ENCODE assay signal across 2 cellular contexts in genomic region chr20:58405504-58406291, GRCh38.
TF ChIP-seq lines count a peak whose summit lies in the region.

No MANE protein-coding gene starts in this region.

TF ChIP-seq in HEK293, 187 proteins besides CTCF, POLR2A, EP300 and RAD21 (continues in another document):
- TF ChIP-seq ZNF26 (tag by site-specific recombination; IDR thresholded peaks at IDR 0.05) (no peak), ZNF501 (tag by site-specific recombination; IDR thresholded peaks at IDR 0.05) (no peak), ZBTB17 (tag by site-specific recombination; IDR thresholded peaks at IDR 0.05) (peak; percentile 58), SCRT2 (tag by site-specific recombination; IDR thresholded peaks at IDR 0.05) (no peak), ZBTB7A (tag by site-specific recombination; IDR thresholded peaks at IDR 0.05; ENCODE audit: low read depth) (no peak), PRDM10 (tag by site-specific recombination; IDR thresholded peaks at IDR 0.05) (peak; percentile 50), ZNF426 (tag by site-specific recombination; IDR thresholded peaks at IDR 0.05) (no peak), ZNF670 (tag by site-specific recombination; IDR thresholded peaks at IDR 0.05; ENCODE audit: low read depth) (no peak), ZNF600 (tag by site-specific recombination; IDR thresholded peaks at IDR 0.05) (peak; percentile 36), ZNF362 (tag by site-specific recombination; IDR thresholded peaks at IDR 0.05) (peak; percentile 88), ZNF266 (tag by site-specific recombination; IDR thresholded peaks at IDR 0.05; ENCODE audit: low read depth) (no peak), ZNF214 (tag by site-specific recombination; IDR thresholded peaks at IDR 0.05; ENCODE audit: borderline replicate concordance) (no peak)
- TF ChIP-seq, protein P1, sequence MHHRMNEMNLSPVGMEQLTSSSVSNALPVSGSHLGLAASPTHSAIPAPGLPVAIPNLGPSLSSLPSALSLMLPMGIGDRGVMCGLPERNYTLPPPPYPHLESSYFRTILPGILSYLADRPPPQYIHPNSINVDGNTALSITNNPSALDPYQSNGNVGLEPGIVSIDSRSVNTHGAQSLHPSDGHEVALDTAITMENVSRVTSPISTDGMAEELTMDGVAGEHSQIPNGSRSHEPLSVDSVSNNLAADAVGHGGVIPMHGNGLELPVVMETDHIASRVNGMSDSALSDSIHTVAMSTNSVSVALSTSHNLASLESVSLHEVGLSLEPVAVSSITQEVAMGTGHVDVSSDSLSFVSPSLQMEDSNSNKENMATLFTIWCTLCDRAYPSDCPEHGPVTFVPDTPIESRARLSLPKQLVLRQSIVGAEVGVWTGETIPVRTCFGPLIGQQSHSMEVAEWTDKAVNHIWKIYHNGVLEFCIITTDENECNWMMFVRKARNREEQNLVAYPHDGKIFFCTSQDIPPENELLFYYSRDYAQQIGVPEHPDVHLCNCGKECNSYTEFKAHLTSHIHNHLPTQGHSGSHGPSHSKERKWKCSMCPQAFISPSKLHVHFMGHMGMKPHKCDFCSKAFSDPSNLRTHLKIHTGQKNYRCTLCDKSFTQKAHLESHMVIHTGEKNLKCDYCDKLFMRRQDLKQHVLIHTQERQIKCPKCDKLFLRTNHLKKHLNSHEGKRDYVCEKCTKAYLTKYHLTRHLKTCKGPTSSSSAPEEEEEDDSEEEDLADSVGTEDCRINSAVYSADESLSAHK (tag by site-specific recombination; IDR thresholded peaks at IDR 0.05): peak; percentile 93
- TF ChIP-seq, protein P2, sequence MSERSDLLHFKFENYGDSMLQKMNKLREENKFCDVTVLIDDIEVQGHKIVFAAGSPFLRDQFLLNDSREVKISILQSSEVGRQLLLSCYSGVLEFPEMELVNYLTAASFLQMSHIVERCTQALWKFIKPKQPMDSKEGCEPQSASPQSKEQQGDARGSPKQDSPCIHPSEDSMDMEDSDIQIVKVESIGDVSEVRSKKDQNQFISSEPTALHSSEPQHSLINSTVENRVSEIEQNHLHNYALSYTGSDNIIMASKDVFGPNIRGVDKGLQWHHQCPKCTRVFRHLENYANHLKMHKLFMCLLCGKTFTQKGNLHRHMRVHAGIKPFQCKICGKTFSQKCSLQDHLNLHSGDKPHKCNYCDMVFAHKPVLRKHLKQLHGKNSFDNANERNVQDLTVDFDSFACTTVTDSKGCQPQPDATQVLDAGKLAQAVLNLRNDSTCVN (tag by site-specific recombination; optimal IDR thresholded peaks at IDR 0.05): peak; percentile 7

TF ChIP-seq in K562, 482 proteins besides CTCF, POLR2A, EP300 and RAD21:
- TF ChIP-seq NCOR1 (IDR thresholded peaks at IDR 0.05): no peak
- TF ChIP-seq TCF7 (IDR thresholded peaks at IDR 0.05; ENCODE audit: borderline replicate concordance): no peak
- TF ChIP-seq TSC22D4 (tag; IDR thresholded peaks at IDR 0.05): no peak
- TF ChIP-seq ZNF655 (CRISPR knock-in tag; IDR thresholded peaks at IDR 0.05): no peak
- no peak for TF ChIP-seq ZNF551 (CRISPR knock-in tag; IDR thresholded peaks at IDR 0.05)
- no peak for TF ChIP-seq HMBOX1 (IDR thresholded peaks at IDR 0.05)
- no peak for TF ChIP-seq SNAPC5 (CRISPR knock-in tag; IDR thresholded peaks at IDR 0.05)
TF ChIP-seq in K562: peak in this region for 0.
